ENCODE assay signal across 8 cellular contexts in the genomic region with DNA sequence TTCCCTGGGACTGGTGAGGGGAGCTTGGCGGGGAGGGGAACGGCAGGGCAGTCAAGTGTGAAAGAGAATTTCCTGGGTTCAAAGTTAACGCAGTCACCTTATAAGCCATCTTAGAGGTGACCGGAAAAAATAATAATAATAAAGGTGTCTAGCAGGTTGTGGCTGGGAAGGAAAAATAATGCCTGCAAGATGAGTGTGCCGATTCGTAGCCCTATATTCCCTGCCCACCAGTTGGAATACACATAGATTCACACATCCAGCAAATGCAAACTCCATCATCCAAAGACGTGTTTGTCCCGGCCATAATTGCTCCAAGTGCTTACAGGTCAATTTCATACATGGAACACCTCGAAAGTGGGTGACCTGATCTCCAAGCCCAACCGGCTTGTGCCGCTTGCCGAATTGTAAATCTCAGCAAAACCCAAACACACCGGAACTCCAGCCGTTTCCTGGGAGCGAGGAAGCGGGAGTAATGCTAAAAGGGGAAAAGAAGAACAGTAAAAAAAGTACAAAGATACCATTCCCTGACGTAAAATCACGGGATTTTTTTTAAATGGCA. TPM values are rescaled to one million over a fixed set of nuclear protein-coding genes. Genes with fewer than 3 reads are reported as not detected.
DNase-seq lines count a peak whose midpoint lies in the region; ATAC-seq and TF ChIP-seq lines count a peak whose summit lies in the region.

No MANE protein-coding gene starts in this region.

- no peak for ATAC-seq in CD4-positive, alpha-beta T cell (ENCODE audit: poor library complexity)
- ATAC-seq in naive thymus-derived CD8-positive, alpha-beta T cell = no peak
- no peak for ATAC-seq in HG03097 (IDR thresholded peaks at IDR 0.05; ENCODE audit: low FRiP score, unreplicated experiment)
- no peak for ATAC-seq in GM19351 (IDR thresholded peaks at IDR 0.05; ENCODE audit: unreplicated experiment)
- no peak for ATAC-seq in HG02981 (IDR thresholded peaks at IDR 0.05; ENCODE audit: unreplicated experiment)

- H3K9me3 ChIP-seq in CD4-positive, alpha-beta T cell (ENCODE audit: control insufficient read depth, low read length) = no peaks in the 10 kb centered on the region
- H3K9me3 ChIP-seq in HUES6 (ENCODE audit: control insufficient read depth, insufficient read depth, low read depth, low read length) = no peaks in the 10 kb centered on the region
- H3K9me3 ChIP-seq in duodenal mucosa (ENCODE audit: control insufficient read depth in 1 of 2, low read length in 2 of 2) = peaks cover 2 to 6% of the 10 kb centered on the region in 2 donors

- peaks cover 3% of the 10 kb centered on the region for H3K9me3 Mint-ChIP-seq in CD4-positive, alpha-beta T cell
- peaks cover 0 to 11% (median 4%) of the 10 kb centered on the region in 9 donors for H3K9me3 Mint-ChIP-seq in naive thymus-derived CD8-positive, alpha-beta T cell

- POLR2A ChIA-PET in CD4-positive, alpha-beta T cell (lab: Charles Lee) = no interaction called here
- POLR2A ChIA-PET in naive thymus-derived CD8-positive, alpha-beta T cell (lab: Charles Lee) = no interaction called here

- CTCF ChIA-PET in CD4-positive, alpha-beta T cell (lab: Charles Lee) = no interaction called here

- no peak overlapping the region for H3K27ac ChIP-seq in CD4-positive, alpha-beta T cell (ENCODE audit: low read depth, low read length)
- H3K27ac ChIP-seq in HUES6 (ENCODE audit: low read depth, low read length) (peak overlapping the region; percentile 95), duodenal mucosa (ENCODE audit: low read depth, low read length) (peak overlapping the region; percentile 76)

- peak overlapping the region; percentile 59 for H3K4me3 Mint-ChIP-seq in CD4-positive, alpha-beta T cell
- peak overlapping the region in 7 of 10 donors; percentile 4 to 67 (median 39) for H3K4me3 Mint-ChIP-seq in naive thymus-derived CD8-positive, alpha-beta T cell

- peaks cover 23% of the 10 kb centered on the region for H3K4me1 ChIP-seq in HUES6 (ENCODE audit: control insufficient read depth, insufficient read depth, low read length)
- H3K4me1 ChIP-seq in duodenal mucosa (ENCODE audit: control insufficient read depth in 1 of 2, insufficient read depth in 2 of 2, low read length in 2 of 2) = peaks cover 0 to 17% of the 10 kb centered on the region in 2 donors

- H3K36me3 Mint-ChIP-seq in CD4-positive, alpha-beta T cell (ENCODE audit: low read depth) = no peaks in the 10 kb centered on the region
- H3K36me3 Mint-ChIP-seq in naive thymus-derived CD8-positive, alpha-beta T cell = peaks cover 3 to 9% (median 5%) of the 10 kb centered on the region in 3 donors

- H3K27ac Mint-ChIP-seq in CD4-positive, alpha-beta T cell = no peak overlapping the region
- no peak overlapping the region for H3K27ac Mint-ChIP-seq in naive thymus-derived CD8-positive, alpha-beta T cell

- intact Hi-C loops in CD4-positive, alpha-beta T cell (cut with DNase I, micrococcal nuclease) = no loop called here

- H3K9ac ChIP-seq in HUES6 (ENCODE audit: low read length) (peak overlapping the region; percentile 92), duodenal mucosa (ENCODE audit: low read depth in 1 of 2, low read length in 2 of 2) (peak overlapping the region; percentile 68 to 87)

- peak overlapping the region; percentile 93 for H3K4me3 ChIP-seq in HUES6 (ENCODE audit: low read depth, low read length)
- peak overlapping the region; percentile 78 to 87 for H3K4me3 ChIP-seq in duodenal mucosa (ENCODE audit: low read depth in 1 of 2, low read length in 2 of 2)

- TF ChIP-seq CTCF in CD4-positive, alpha-beta T cell (IDR thresholded peaks at IDR 0.05) = no peak

- no peaks in the 10 kb centered on the region for H3K36me3 ChIP-seq in HUES6 (ENCODE audit: control insufficient read depth, insufficient read depth, low read length)
- no peaks in the 10 kb centered on the region for H3K36me3 ChIP-seq in duodenal mucosa (ENCODE audit: control insufficient read depth in 1 of 2, insufficient read depth in 2 of 2, low read length in 2 of 2)

- H3K4me1 Mint-ChIP-seq in CD4-positive, alpha-beta T cell (ENCODE audit: low read depth) = peaks cover 28% of the 10 kb centered on the region
- H3K4me1 Mint-ChIP-seq in naive thymus-derived CD8-positive, alpha-beta T cell = peaks cover 0 to 20% (median 13%) of the 10 kb centered on the region in 4 donors

- peaks cover 64% of the 10 kb centered on the region for H3K27me3 ChIP-seq in CD4-positive, alpha-beta T cell (ENCODE audit: control insufficient read depth, insufficient read depth, low read length)
- peaks cover 9% of the 10 kb centered on the region; the same call in 1 of the 2 replicates for H3K27me3 ChIP-seq in HUES6 (ENCODE audit: control insufficient read depth, insufficient read depth, low read length)
- H3K27me3 ChIP-seq in duodenal mucosa (ENCODE audit: control insufficient read depth in 1 of 2, insufficient read depth in 2 of 2, low read length in 2 of 2) = peaks cover 0 to 3% of the 10 kb centered on the region in 2 donors

- no peak for DNase-seq in CD4-positive, alpha-beta T cell
- no peak for DNase-seq in naive thymus-derived CD8-positive, alpha-beta T cell
- DNase-seq in NCI-H1436 (lab: John Stamatoyannopoulos, UW) = no peak

- peaks cover 45% of the 10 kb centered on the region for H3K27me3 Mint-ChIP-seq in CD4-positive, alpha-beta T cell
- H3K27me3 Mint-ChIP-seq in naive thymus-derived CD8-positive, alpha-beta T cell = peaks cover 27 to 62% (median 51%) of the 10 kb centered on the region in 5 donors

RNA-seq across cellular contexts. Expression of gene FAT1, which starts 1.3 kb away (rescaled TPM):
- under 1 TPM in 1 of 2 experiments, not detected in 1; 0.03 TPM for total RNA-seq in CD4-positive, alpha-beta T cell
- not detected for total RNA-seq in naive thymus-derived CD8-positive, alpha-beta T cell
- not detected for polyA plus RNA-seq in naive thymus-derived CD8-positive, alpha-beta T cell
